ENCODE assay signal across 22 cellular contexts in the genomic region with DNA sequence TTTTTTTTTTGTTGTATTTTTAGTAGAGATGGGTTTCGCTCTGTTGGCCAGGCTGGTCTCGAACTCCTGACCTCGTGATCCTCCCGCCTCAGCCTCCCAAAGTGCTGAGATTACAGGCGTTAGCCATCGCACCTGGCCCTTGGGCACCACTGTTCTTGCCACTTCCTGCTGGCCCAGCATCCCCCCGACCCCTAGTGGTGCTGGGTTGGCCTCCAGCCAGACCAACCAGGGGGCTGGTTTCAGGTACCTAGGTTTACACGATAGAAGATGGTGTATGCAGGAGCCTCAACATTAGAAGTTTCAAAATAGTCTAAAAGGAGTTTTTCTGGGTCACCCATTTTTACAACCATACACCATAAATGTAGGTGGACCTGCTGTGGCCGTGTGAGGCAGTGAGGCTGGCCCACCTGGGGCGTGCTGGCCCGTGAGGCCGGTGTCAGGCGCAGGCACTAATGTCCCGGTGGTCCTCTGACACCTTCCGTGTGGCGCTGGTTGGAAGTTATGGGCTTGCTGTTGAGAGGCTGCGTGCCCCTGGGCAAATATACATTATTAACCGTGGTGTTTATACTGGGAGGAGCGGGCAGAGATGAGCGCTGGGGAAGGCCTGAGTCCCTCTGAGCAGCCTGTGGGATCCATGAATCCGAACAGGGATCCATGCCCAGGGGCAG.
"Had no signal": no experiment of that assay in that cellular context is flagged by ENCODE, and none has a peak within 500 bp of the region (broad histone marks: within the 10 kb centered on the region; RNA-seq: fewer than 3 reads in every experiment).

No MANE protein-coding gene starts in this region.

- ATAC-seq: activated CD8-positive, alpha-beta memory T cell treated with anti-CD3 and anti-CD28 coated beads, Interleukin-2, amount 10 ng/mL, durations not matched to agents 7 days and 5 days; activated CD8-positive, alpha-beta T cell treated with anti-CD3 and anti-CD28 coated beads for 36 hours; activated naive CD8-positive, alpha-beta T cell treated with anti-CD3 and anti-CD28 coated beads, Interleukin-2, amount 50 U/mL, for 24 hours; left ventricle myocardium superior; natural killer cell treated with Interleukin-12 subunit alpha and Interleukin-12 subunit beta and Interleukin-15 and Interleukin-18, amount 100 ng/mL, for 72 hours had no signal

- H3K4me3 Mint-ChIP-seq: activated CD4-positive, alpha-beta T cell treated with anti-CD3 and anti-CD28 coated beads, Interleukin-2, amount 10 ng/mL, durations not matched to agents 7 days and 5 days; activated CD8-positive, alpha-beta memory T cell treated with anti-CD3 and anti-CD28 coated beads, Interleukin-2, amount 10 ng/mL, durations not matched to agents 7 days and 5 days; activated CD8-positive, alpha-beta T cell treated with anti-CD3 and anti-CD28 coated beads for 36 hours; activated naive CD8-positive, alpha-beta T cell treated with anti-CD3 and anti-CD28 coated beads, Interleukin-2, amount 50 U/mL, for 24 hours; activated T-helper 1 cell treated with anti-CD3 and anti-CD28 coated beads, Interleukin-12 subunit alpha, Interleukin-12 subunit beta, Interleukin-2, Interleukin-4 antibody, amounts not matched to agents 30 ng/mL and 10 ng/mL and 1 ng/mL, durations not matched to agents 14 hours and 24 hours and 36 hours; natural killer cell treated with Interleukin-12 subunit alpha and Interleukin-12 subunit beta and Interleukin-15 and Interleukin-18, amount 100 ng/mL, for 72 hours had no signal

- H3K9me3 ChIP-seq: sigmoid colon, testis, uterus had no signal

- H3K9me3 Mint-ChIP-seq: activated CD4-positive, alpha-beta T cell treated with anti-CD3 and anti-CD28 coated beads, Interleukin-2, amount 10 ng/mL, durations not matched to agents 7 days and 5 days; activated CD8-positive, alpha-beta T cell treated with anti-CD3 and anti-CD28 coated beads for 36 hours; activated naive CD8-positive, alpha-beta T cell treated with anti-CD3 and anti-CD28 coated beads, Interleukin-2, amount 50 U/mL, for 24 hours; activated T-helper 1 cell treated with anti-CD3 and anti-CD28 coated beads, Interleukin-12 subunit alpha, Interleukin-12 subunit beta, Interleukin-2, Interleukin-4 antibody, amounts not matched to agents 30 ng/mL and 10 ng/mL and 1 ng/mL, durations not matched to agents 14 hours and 24 hours and 36 hours; natural killer cell treated with Interleukin-12 subunit alpha and Interleukin-12 subunit beta and Interleukin-15 and Interleukin-18, amount 100 ng/mL, for 72 hours had no signal

- DNase-seq: activated CD4-positive, alpha-beta T cell treated with anti-CD3 and anti-CD28 coated beads, Interleukin-2, amount 10 ng/mL, durations not matched to agents 7 days and 5 days; activated CD4-positive, CD25-positive, alpha-beta regulatory T cell treated with anti-CD3 and anti-CD28 coated beads, Interleukin-2, amount 50 U/mL, for 72 hours; activated CD8-positive, alpha-beta memory T cell treated with anti-CD3 and anti-CD28 coated beads, Interleukin-2, amount 10 ng/mL, durations not matched to agents 7 days and 5 days; activated CD8-positive, alpha-beta T cell treated with anti-CD3 and anti-CD28 coated beads for 36 hours; activated gamma-delta T cell; activated naive CD4-positive, alpha-beta T cell treated with anti-CD3 and anti-CD28 coated beads, Interleukin-2, amount 50 U/mL, for 16 hours; activated naive CD8-positive, alpha-beta T cell treated with anti-CD3 and anti-CD28 coated beads, Interleukin-2, amount 50 U/mL, for 24 hours; activated T-cell treated with anti-CD3 and anti-CD28 coated beads for 4 hours; glutamatergic neuron; hippocampal formation; left ventricle myocardium superior; occipital lobe; sigmoid colon; stimulated activated CD4-positive, alpha-beta T cell treated with anti-CD3 and anti-CD28 coated beads, Interleukin-2, amount 100 ng/mL, for 48 hours; stimulated activated CD8-positive, alpha-beta memory T cell treated with anti-CD3 and anti-CD28 coated beads, Interleukin-4, amount 100 ng/mL, for 48 hours; stimulated activated naive CD4-positive, alpha-beta T cell; testis; uterus; WERI-Rb-1 had no signal

- H3K4me1 Mint-ChIP-seq: activated CD4-positive, alpha-beta T cell treated with anti-CD3 and anti-CD28 coated beads, Interleukin-2, amount 10 ng/mL, durations not matched to agents 7 days and 5 days; activated CD8-positive, alpha-beta memory T cell treated with anti-CD3 and anti-CD28 coated beads, Interleukin-2, amount 10 ng/mL, durations not matched to agents 7 days and 5 days; activated naive CD8-positive, alpha-beta T cell treated with anti-CD3 and anti-CD28 coated beads, Interleukin-2, amount 50 U/mL, for 24 hours had no signal

- H3K4me1 ChIP-seq: sigmoid colon, testis, uterus had no signal

- H3K36me3 Mint-ChIP-seq: activated CD8-positive, alpha-beta memory T cell treated with anti-CD3 and anti-CD28 coated beads, Interleukin-2, amount 10 ng/mL, durations not matched to agents 7 days and 5 days; natural killer cell treated with Interleukin-12 subunit alpha and Interleukin-12 subunit beta and Interleukin-15 and Interleukin-18, amount 100 ng/mL, for 72 hours had no signal

- H3K4me3 ChIP-seq: sigmoid colon, smooth muscle cell, testis, uterus had no signal

- H3K27ac ChIP-seq: sigmoid colon, testis, uterus, WERI-Rb-1 had no signal

- H3K36me3 ChIP-seq: sigmoid colon, uterus, WERI-Rb-1 had no signal

- H3K27me3 ChIP-seq: sigmoid colon, testis, uterus had no signal

- H3K27ac Mint-ChIP-seq: activated CD4-positive, alpha-beta T cell treated with anti-CD3 and anti-CD28 coated beads, Interleukin-2, amount 10 ng/mL, durations not matched to agents 7 days and 5 days; activated CD8-positive, alpha-beta memory T cell treated with anti-CD3 and anti-CD28 coated beads, Interleukin-2, amount 10 ng/mL, durations not matched to agents 7 days and 5 days; activated CD8-positive, alpha-beta T cell treated with anti-CD3 and anti-CD28 coated beads for 36 hours; activated naive CD8-positive, alpha-beta T cell treated with anti-CD3 and anti-CD28 coated beads, Interleukin-2, amount 50 U/mL, for 24 hours; activated T-helper 1 cell treated with anti-CD3 and anti-CD28 coated beads, Interleukin-12 subunit alpha, Interleukin-12 subunit beta, Interleukin-2, Interleukin-4 antibody, amounts not matched to agents 30 ng/mL and 10 ng/mL and 1 ng/mL, durations not matched to agents 14 hours and 24 hours and 36 hours; natural killer cell treated with Interleukin-12 subunit alpha and Interleukin-12 subunit beta and Interleukin-15 and Interleukin-18, amount 100 ng/mL, for 72 hours had no signal
